ENCODE assay signal across 1 cellular context in genomic region chr5:96781031-96781733, GRCh38.
TF ChIP-seq lines count a peak whose summit lies in the region.

No MANE protein-coding gene starts in this region.

TF ChIP-seq in HEK293, 187 proteins besides CTCF, POLR2A, EP300 and RAD21 (continued from another document and continues in another):
- TF ChIP-seq PRDM6 (tag by site-specific recombination; IDR thresholded peaks at IDR 0.05), result peak; percentile 98
- no peak for TF ChIP-seq ZBTB48 (tag by site-specific recombination; IDR thresholded peaks at IDR 0.05)
- TF ChIP-seq ZNF335 (tag by site-specific recombination; conservative IDR thresholded peaks at IDR 0.05), result no peak
- TF ChIP-seq GFI1B (tag by site-specific recombination; IDR thresholded peaks at IDR 0.05), result no peak
- peak; percentile 87 for TF ChIP-seq PRDM4 (tag by site-specific recombination; IDR thresholded peaks at IDR 0.05)
- no peak for TF ChIP-seq MZF1 (tag by site-specific recombination; IDR thresholded peaks at IDR 0.05; ENCODE audit: borderline replicate concordance)
- TF ChIP-seq ZNF302 (tag by site-specific recombination; IDR thresholded peaks at IDR 0.05; ENCODE audit: low read depth), result no peak
- TF ChIP-seq ZNF639 (tag by site-specific recombination; IDR thresholded peaks at IDR 0.05), result no peak; the same call in 1 of the 2 replicates
- TF ChIP-seq ZSCAN4 (tag by site-specific recombination; IDR thresholded peaks at IDR 0.05), result 0 out of 2 replicates have a peak, but pooled peaks have one; percentile 35
- TF ChIP-seq ZNF341 (tag by site-specific recombination; IDR thresholded peaks at IDR 0.05; ENCODE audit: low read depth), result no peak
- TF ChIP-seq ZNF76 (tag by site-specific recombination; IDR thresholded peaks at IDR 0.05; ENCODE audit: borderline replicate concordance, low read depth), result peak; percentile 28; the same call in 1 of the 2 replicates
- no peak for TF ChIP-seq ZNF555 (tag by site-specific recombination; conservative IDR thresholded peaks at IDR 0.05)
- TF ChIP-seq ZNF768 (tag by site-specific recombination; IDR thresholded peaks at IDR 0.05), result no peak
- TF ChIP-seq REPIN1 (tag by site-specific recombination; IDR thresholded peaks at IDR 0.05; ENCODE audit: low read depth), result no peak
- TF ChIP-seq ZNF548 (tag by site-specific recombination; IDR thresholded peaks at IDR 0.05), result no peak
- TF ChIP-seq KLF8 (tag by site-specific recombination; IDR thresholded peaks at IDR 0.05), result peak; percentile 91
- TF ChIP-seq ZFP3 (tag by site-specific recombination; IDR thresholded peaks at IDR 0.05; ENCODE audit: low read depth), result no peak
- no peak for TF ChIP-seq AEBP2 (tag by site-specific recombination; IDR thresholded peaks at IDR 0.05; ENCODE audit: borderline replicate concordance)
- TF ChIP-seq GLI2 (tag by site-specific recombination; IDR thresholded peaks at IDR 0.05; ENCODE audit: borderline replicate concordance, low read depth), result peak; percentile 88
- peak; percentile 74 for TF ChIP-seq ZNF501 (tag by site-specific recombination; IDR thresholded peaks at IDR 0.05)
- TF ChIP-seq YY1 (tag by site-specific recombination; IDR thresholded peaks at IDR 0.05), result no peak
- TF ChIP-seq ZNF10 (tag by site-specific recombination; IDR thresholded peaks at IDR 0.05), result peak; percentile 68; the same call in 1 of the 2 replicates
- TF ChIP-seq ZNF610 (tag by site-specific recombination; IDR thresholded peaks at IDR 0.05; ENCODE audit: borderline replicate concordance), result peak; percentile 41; the same call in 1 of the 2 replicates
- TF ChIP-seq ZNF148 (tag by site-specific recombination; IDR thresholded peaks at IDR 0.05; ENCODE audit: borderline replicate concordance), result peak; percentile 70; the same call in 1 of the 2 replicates
- TF ChIP-seq ZBTB17 (tag by site-specific recombination; IDR thresholded peaks at IDR 0.05), result peak; percentile 42; the same call in 1 of the 2 replicates
- TF ChIP-seq ZNF394 (tag by site-specific recombination; IDR thresholded peaks at IDR 0.05; ENCODE audit: borderline replicate concordance), result peak; percentile 35; the same call in 1 of the 2 replicates
- no peak for TF ChIP-seq HOXC10 (CRISPR knock-in tag; IDR thresholded peaks at IDR 0.05)
- no peak for TF ChIP-seq ZNF585B (tag by site-specific recombination; IDR thresholded peaks at IDR 0.05)
- no peak for TF ChIP-seq ZNF777 (tag by site-specific recombination; IDR thresholded peaks at IDR 0.05; ENCODE audit: borderline replicate concordance)
- TF ChIP-seq ZNF670 (tag by site-specific recombination; IDR thresholded peaks at IDR 0.05; ENCODE audit: low read depth), result no peak
- TF ChIP-seq ZNF266 (tag by site-specific recombination; IDR thresholded peaks at IDR 0.05; ENCODE audit: low read depth), result no peak
- TF ChIP-seq ZNF211 (tag by site-specific recombination; IDR thresholded peaks at IDR 0.05; ENCODE audit: low read depth), result no peak
- no peak for TF ChIP-seq EGR2 (tag by site-specific recombination; IDR thresholded peaks at IDR 0.05; ENCODE audit: low read depth)
- 0 out of 2 replicates have a peak, but pooled peaks have one; percentile 61 for TF ChIP-seq ZNF239 (tag by site-specific recombination; IDR thresholded peaks at IDR 0.05)
- TF ChIP-seq ZNF2 (tag by site-specific recombination; IDR thresholded peaks at IDR 0.05), result 0 out of 2 replicates have a peak, but pooled peaks have one; percentile 25
- TF ChIP-seq ZFHX2 (tag by site-specific recombination; conservative IDR thresholded peaks at IDR 0.05), result no peak
- TF ChIP-seq KLF17 (tag by site-specific recombination; IDR thresholded peaks at IDR 0.05), result no peak
- TF ChIP-seq ZNF704 (tag by site-specific recombination; IDR thresholded peaks at IDR 0.05), result no peak
- no peak for TF ChIP-seq ZNF571 (tag by site-specific recombination; IDR thresholded peaks at IDR 0.05)
- no peak for TF ChIP-seq HOXA7 (CRISPR knock-in tag; IDR thresholded peaks at IDR 0.05; ENCODE audit: borderline replicate concordance)
- no peak; the same call in 1 of the 2 replicates for TF ChIP-seq TSHZ1 (tag by site-specific recombination; IDR thresholded peaks at IDR 0.05; ENCODE audit: borderline replicate concordance)
- no peak for TF ChIP-seq ZNF747 (tag by site-specific recombination; IDR thresholded peaks at IDR 0.05)
- TF ChIP-seq ZNF16 (tag by site-specific recombination; IDR thresholded peaks at IDR 0.05; ENCODE audit: low read depth), result no peak
- peak; percentile 74; the same call in 1 of the 2 replicates for TF ChIP-seq ZBTB1 (tag by site-specific recombination; IDR thresholded peaks at IDR 0.05)
- TF ChIP-seq ZNF48 (tag by site-specific recombination; IDR thresholded peaks at IDR 0.05), result no peak
